13 cellular contexts compared by ENCODE assay signal in the genomic region with DNA sequence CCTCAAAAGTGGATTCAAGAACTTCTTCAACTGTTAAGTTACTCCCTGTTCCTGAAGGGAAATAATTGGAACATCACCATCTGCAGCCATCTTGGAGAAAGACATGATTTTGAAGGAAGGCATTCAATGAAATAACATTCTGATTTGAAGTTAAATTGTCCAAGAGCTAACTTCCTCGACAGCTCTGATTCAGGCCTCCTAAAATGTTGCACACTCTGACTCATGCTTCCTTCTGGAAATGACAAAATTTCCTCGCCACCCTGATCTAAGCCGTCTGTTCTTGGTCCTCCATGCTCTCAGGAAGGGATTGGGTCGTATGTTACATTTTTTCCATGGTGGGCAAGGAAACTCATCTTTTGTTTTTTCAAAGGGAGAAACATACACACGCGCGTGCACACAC.
DNase-seq lines count a peak whose midpoint lies in the region; ATAC-seq and TF ChIP-seq lines count a peak whose summit lies in the region.
"Had no signal": no experiment of that assay in that cellular context is flagged by ENCODE, and none has a peak within 500 bp of the region (broad histone marks: within the 10 kb centered on the region; RNA-seq: fewer than 3 reads in every experiment).

No MANE protein-coding gene starts in this region.

- H3K27me3 ChIP-seq in mesenchymal stem cell (ENCODE audit: control insufficient read depth in 1 of 2, insufficient read depth in 1 of 2, low read length in 2 of 2) = no peaks in the 10 kb centered on the region
- H3K27me3 ChIP-seq in testis = no peaks in the 10 kb centered on the region

- H3K36me3 ChIP-seq in mesenchymal stem cell (ENCODE audit: control insufficient read depth in 1 of 2, insufficient read depth in 2 of 2, low read depth in 1 of 2, low read length in 2 of 2) (no peaks in the 10 kb centered on the region), testis (ENCODE audit: low read depth, missing control alignments) (no peaks in the 10 kb centered on the region)

- H2BK12ac ChIP-seq in mesenchymal stem cell (ENCODE audit: low read length in 2 of 2) = no peak overlapping the region

- no peak overlapping the region for H2AK5ac ChIP-seq in mesenchymal stem cell (ENCODE audit: low read length, severe bottlenecking)

- TF ChIP-seq POLR2A in testis (IDR thresholded peaks at IDR 0.05) (no peak), lower leg skin (IDR thresholded peaks at IDR 0.05) (no peak)

- H2BK5ac ChIP-seq in mesenchymal stem cell (ENCODE audit: low read depth, low read length, poor library complexity, severe bottlenecking) = no peak overlapping the region

- H3K4me3 ChIP-seq in cardiac fibroblast (replicated peaks in 1 of 2; ENCODE audit: low read depth in 2 of 2, low read length in 2 of 2) (no peak overlapping the region), mesenchymal stem cell (ENCODE audit: insufficient read depth in 1 of 2, low read depth in 1 of 2, low read length in 2 of 2) (no peak overlapping the region), testis (no peak overlapping the region), coronary artery (no peak overlapping the region), lower leg skin (ENCODE audit: low read depth, poor library complexity, severe bottlenecking) (no peak overlapping the region)

- peak overlapping the region; percentile 19 for H2BK120ac ChIP-seq in mesenchymal stem cell (ENCODE audit: low read depth, low read length)

- peak overlapping the region; percentile 13 for H3K27ac ChIP-seq in mesenchymal stem cell (ENCODE audit: low read length, poor library complexity, severe bottlenecking)
- H3K27ac ChIP-seq in testis = no peak overlapping the region
- no peak overlapping the region for H3K27ac ChIP-seq in coronary artery

- no peak overlapping the region for H2AFZ ChIP-seq in mesenchymal stem cell (ENCODE audit: low read depth, low read length)

- H4K8ac ChIP-seq in mesenchymal stem cell (ENCODE audit: low read length) = no peak overlapping the region

- H3K4me2 ChIP-seq in mesenchymal stem cell (ENCODE audit: low read length, poor library complexity, severe bottlenecking) = no peak overlapping the region

- DNase-seq in EL (peak; percentile 77), M059J (ENCODE audit: low read depth) (peak; percentile 81), cardiac fibroblast (ENCODE audit: low read depth in 2 of 2) (peak; percentile 79 to 92), mesenchymal stem cell (peak; percentile 72), testis (no peak), coronary artery (ENCODE audit: low spot score) (no peak), lower leg skin (ENCODE audit: low spot score in 2 of 2) (no peak)
- DNase-seq: activated naive CD4-positive, alpha-beta T cell treated with anti-CD3 and anti-CD28 coated beads, Interleukin-2, amount 10 ng/mL, durations not matched to agents 7 days and 5 days; DMS 273 treated with DMSO at 0.1 percent for 48 hours; immature natural killer cell; naive thymus-derived CD8-positive, alpha-beta T cell; NCI-H1048 had no signal

- TF ChIP-seq CTCF in cardiac fibroblast (IDR thresholded peaks at IDR 0.05; ENCODE audit: low read depth, low read length) (no peak), testis (IDR thresholded peaks at IDR 0.05) (no peak), coronary artery (IDR thresholded peaks at IDR 0.05) (no peak), lower leg skin (IDR thresholded peaks at IDR 0.05) (no peak)

- H3K4ac ChIP-seq in mesenchymal stem cell (ENCODE audit: low read depth in 1 of 2, low read length in 2 of 2) = no peak overlapping the region

- H2BK15ac ChIP-seq in mesenchymal stem cell (ENCODE audit: low read depth, poor library complexity, severe bottlenecking) = no peak overlapping the region

- H3K18ac ChIP-seq in mesenchymal stem cell (ENCODE audit: low read depth in 1 of 2, low read length in 2 of 2) = no peak overlapping the region

- peak overlapping the region; percentile 50 for H4K91ac ChIP-seq in mesenchymal stem cell (ENCODE audit: low read length)

- H3K14ac ChIP-seq in mesenchymal stem cell (ENCODE audit: low read length in 2 of 2) = no peak overlapping the region

- WGBS in mesenchymal stem cell = 0% methylated on average over 2 of the region's 7 CpGs
- 71 to 77% methylated on average over 6 to 7 of the region's 7 CpGs for WGBS in testis, 2 donors
- WGBS in lower leg skin, 2 donors = 49 to 54% methylated on average over 7 of the region's 7 CpGs

- H3K9me3 ChIP-seq in mesenchymal stem cell (ENCODE audit: control insufficient read depth, low read length) = peaks cover 16% of the 10 kb centered on the region
- no peaks in the 10 kb centered on the region for H3K9me3 ChIP-seq in testis

- no peaks in the 10 kb centered on the region for H3K79me1 ChIP-seq in mesenchymal stem cell (replicated peaks; ENCODE audit: low read length, poor library complexity, severe bottlenecking)

- intact Hi-C loops in testis (cut with DNase I; ENCODE audit: low total_unique reads) = no loop called here
- intact Hi-C loops in lower leg skin (cut with DNase I; ENCODE audit: low total_unique reads) = loop anchor here (10.0 kb wide), 1 partner anchor 367 kb away; no protein-coding TSS in a partner anchor

- H3K4me1 ChIP-seq in mesenchymal stem cell (ENCODE audit: control insufficient read depth, insufficient read depth, low read depth, low read length) (no peaks in the 10 kb centered on the region), testis (no peaks in the 10 kb centered on the region)

- no peak overlapping the region for H3K23ac ChIP-seq in mesenchymal stem cell (ENCODE audit: low read length in 2 of 2)

- peak overlapping the region; percentile 73 for H3K9ac ChIP-seq in mesenchymal stem cell (ENCODE audit: low read length)

- ATAC-seq in GM21515 (IDR thresholded peaks at IDR 0.05; ENCODE audit: unreplicated experiment) = no peak
- ATAC-seq: naive thymus-derived CD8-positive, alpha-beta T cell had no signal

Comparison
In these comparisons a context has a peak if more than half of its experiments do, and no peak if none do; other contexts are left out.
1. DNase-seq: peak in EL (single experiment), M059J (single experiment), cardiac fibroblast (2 of 2) and mesenchymal stem cell (single experiment); none in testis (single experiment), coronary artery (single experiment) and lower leg skin (0 of 2).